1 cellular context compared by ENCODE assay signal in the genomic region with DNA sequence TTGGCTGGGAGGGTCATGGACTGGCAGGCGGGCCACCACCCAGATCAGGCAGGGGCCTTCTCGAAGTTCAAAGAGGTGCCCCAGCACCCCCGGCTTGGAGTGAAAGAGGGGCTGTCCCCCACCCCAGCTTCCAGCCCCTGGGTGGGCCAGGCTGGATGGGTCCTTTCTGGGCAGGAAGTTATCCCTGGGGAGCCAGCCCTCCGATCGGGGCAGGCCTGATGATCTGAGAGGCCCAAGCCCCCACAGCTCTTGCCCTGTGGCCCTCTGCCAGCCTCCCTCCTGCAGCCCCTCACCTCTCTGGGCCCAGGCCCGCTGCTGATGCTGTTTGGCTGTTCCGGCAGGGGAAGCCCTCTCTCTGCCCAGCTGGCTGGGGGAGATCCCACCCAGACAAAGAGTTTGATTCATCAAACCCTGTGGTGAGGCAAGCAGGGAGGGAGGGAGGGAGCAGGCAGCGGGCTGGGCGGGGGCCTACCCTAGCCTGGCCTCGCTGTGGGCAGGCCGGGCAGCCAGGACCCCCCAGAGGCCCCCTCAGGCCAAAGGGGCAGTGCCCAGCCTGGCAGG.
TF ChIP-seq lines count a peak whose summit lies in the region.

No MANE protein-coding gene starts in this region.

TF ChIP-seq in H1, 55 proteins besides CTCF, POLR2A, EP300 and RAD21:
- TF ChIP-seq GTF2F1 (IDR thresholded peaks at IDR 0.05; ENCODE audit: borderline replicate concordance, low read depth, low read length), result no peak
- TF ChIP-seq BRCA1 (IDR thresholded peaks at IDR 0.05; ENCODE audit: low read depth, low read length), result no peak
- no peak for TF ChIP-seq SIN3A (conservative IDR thresholded peaks at IDR 0.05 in 1 of 2, IDR thresholded peaks at IDR 0.05 in 1 of 2; ENCODE audit: low read depth in 1 of 2, low read length in 2 of 2)
- no peak for TF ChIP-seq KDM1A (IDR thresholded peaks at IDR 0.05; ENCODE audit: borderline replicate concordance, low read length)
- no peak for TF ChIP-seq NANOG (IDR thresholded peaks at IDR 0.05; ENCODE audit: insufficient read depth, low read depth, low read length, poor library complexity, severe bottlenecking)
- no peak for TF ChIP-seq SIX5 (IDR thresholded peaks at IDR 0.05; ENCODE audit: low read depth, low read length)
- TF ChIP-seq, protein P1, sequence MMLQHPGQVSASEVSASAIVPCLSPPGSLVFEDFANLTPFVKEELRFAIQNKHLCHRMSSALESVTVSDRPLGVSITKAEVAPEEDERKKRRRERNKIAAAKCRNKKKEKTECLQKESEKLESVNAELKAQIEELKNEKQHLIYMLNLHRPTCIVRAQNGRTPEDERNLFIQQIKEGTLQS (IDR thresholded peaks at IDR 0.05; ENCODE audit: insufficient read depth, low read depth, low read length), result no peak
- no peak for TF ChIP-seq CBX8 (IDR thresholded peaks at IDR 0.05; ENCODE audit: borderline replicate concordance, low read depth, low read length)
- no peak for TF ChIP-seq KDM4A (IDR thresholded peaks at IDR 0.05; ENCODE audit: low read depth, low read length, severe bottlenecking)
- no peak for TF ChIP-seq TEAD4 (IDR thresholded peaks at IDR 0.05; ENCODE audit: low read depth, low read length)
- TF ChIP-seq GABPA (IDR thresholded peaks at IDR 0.05; ENCODE audit: borderline replicate concordance, insufficient read depth, low read length), result no peak
TF ChIP-seq in H1: peak in this region for 0.
